In genomic region chr3:132659370-132660055, GRCh38 we compare ENCODE assay signal across 8 cellular contexts. TPM values are rescaled to one million over a fixed set of nuclear protein-coding genes. Genes with fewer than 3 reads are reported as not detected.
DNase-seq lines count a peak whose midpoint lies in the region; ATAC-seq and TF ChIP-seq lines count a peak whose summit lies in the region.

Gene ACAD11 (minus strand): TSS chr3:132659809. CDS start chr3:132659751, 58 bp downstream.

- ATAC-seq in HG03378 (IDR thresholded peaks at IDR 0.05; ENCODE audit: unreplicated experiment): peak; percentile 67
- ATAC-seq in activated CD8-positive, alpha-beta T cell treated with anti-CD3 and anti-CD28 coated beads for 36 hours: peak; percentile 59

- H3K9me3 ChIP-seq in mesodermal cell (ENCODE audit: control insufficient read depth, low read length): no peaks in the 10 kb centered on the region

- H3K9me3 Mint-ChIP-seq in activated CD8-positive, alpha-beta T cell treated with anti-CD3 and anti-CD28 coated beads for 36 hours: no peaks in the 10 kb centered on the region

- H3K4me1 ChIP-seq in mesodermal cell (ENCODE audit: control insufficient read depth, insufficient read depth, low read length, poor library complexity, severe bottlenecking): peaks cover 6% of the 10 kb centered on the region

- POLR2A ChIA-PET in activated CD8-positive, alpha-beta T cell treated with anti-CD3 and anti-CD28 coated beads for 36 hours (lab: Charles Lee): interaction anchor here (1.2 kb wide), 1 partner anchor 8 kb away, joined by 3 read pairs; no protein-coding TSS in a partner anchor

- DNase-seq in COLO829 (ENCODE audit: low spot score): peak; percentile 78
- peak; percentile 7 for DNase-seq in GM19240 (ENCODE audit: insufficient read length, low spot score)
- DNase-seq in NCI-H524 treated with DMSO at 0.1 percent for 48 hours (lab: John Stamatoyannopoulos, UW): peak; percentile 97
- peak; percentile 70 for DNase-seq in activated CD8-positive, alpha-beta T cell treated with anti-CD3 and anti-CD28 coated beads for 36 hours
- DNase-seq in epidermal melanocyte (ENCODE audit: insufficient read length, low spot score): peak; percentile 42
- DNase-seq in stimulated activated naive CD4-positive, alpha-beta T cell (lab: John Stamatoyannopoulos, UW): peak in 4 of 6 experiments; percentile 30 to 52 (median 38)

- H3K4me1 Mint-ChIP-seq in activated CD8-positive, alpha-beta T cell treated with anti-CD3 and anti-CD28 coated beads for 36 hours (ENCODE audit: low read depth): peaks cover 49% of the 10 kb centered on the region

- WGBS in mesodermal cell (ENCODE audit: insufficient coverage in 2 of 2), 2 experiments: 1% methylated on average over 28 to 30 of the region's 34 CpGs

- peak within 1 kb of the TSS; percentile 92 for H3K4me3 Mint-ChIP-seq in activated CD8-positive, alpha-beta T cell treated with anti-CD3 and anti-CD28 coated beads for 36 hours

- TF ChIP-seq CTCF in activated CD8-positive, alpha-beta T cell treated with anti-CD3 and anti-CD28 coated beads for 36 hours (IDR thresholded peaks at IDR 0.05): peak; percentile 64

- H3K27ac Mint-ChIP-seq in activated CD8-positive, alpha-beta T cell treated with anti-CD3 and anti-CD28 coated beads for 36 hours: peak within 1 kb of the TSS; percentile 93

- intact Hi-C loops in activated CD8-positive, alpha-beta T cell treated with anti-CD3 and anti-CD28 coated beads for 36 hours (cut with micrococcal nuclease): loop anchor here (5.0 kb wide), 1 partner anchor 117 kb away; no protein-coding TSS in a partner anchor

- H3K27me3 Mint-ChIP-seq in activated CD8-positive, alpha-beta T cell treated with anti-CD3 and anti-CD28 coated beads for 36 hours: no peaks in the 10 kb centered on the region

- H3K36me3 ChIP-seq in mesodermal cell (ENCODE audit: control insufficient read depth, insufficient read depth, low read length): no peaks in the 10 kb centered on the region

- peak within 1 kb of the TSS; percentile 86 for H3K27ac ChIP-seq in mesodermal cell (ENCODE audit: low read depth, low read length, severe bottlenecking)

- H3K4me3 ChIP-seq in mesodermal cell (ENCODE audit: extremely low read depth, insufficient read depth, low read length, poor library complexity, severe bottlenecking): peak within 1 kb of the TSS; percentile 82

- H3K36me3 Mint-ChIP-seq in activated CD8-positive, alpha-beta T cell treated with anti-CD3 and anti-CD28 coated beads for 36 hours (ENCODE audit: low read depth): peaks cover 18% of the 10 kb centered on the region

- CTCF ChIA-PET in activated CD8-positive, alpha-beta T cell treated with anti-CD3 and anti-CD28 coated beads for 36 hours (lab: Charles Lee): interaction anchor here (0.7 to 4.3 kb wide), 7 partner anchors 17 to 124 kb away, joined by 3 to 15 read pairs (median 3); no protein-coding TSS in a partner anchor

RNA-seq across cellular contexts. Expression of gene ACAD11, which starts in this region (rescaled TPM):
- total RNA-seq in activated CD8-positive, alpha-beta T cell treated with anti-CD3 and anti-CD28 coated beads for 36 hours: 10 to 100 TPM; 20.6 to 22.3 TPM
- polyA plus RNA-seq in mesodermal cell (2013, experiment 1 of 2): 29.4 TPM
- 27.0 TPM for polyA plus RNA-seq in mesodermal cell (2013, experiment 2 of 2)

Comparison
In these comparisons a context has a peak if more than half of its experiments do, and no peak if none do; other contexts are left out.
1. Peak in every context shown above with its lines: DNase-seq, ATAC-seq, H3K4me3 ChIP-seq and H3K27ac ChIP-seq.
2. DNase-seq: peak in every context shown above with its lines; median percentile 97 in NCI-H524 treated with DMSO at 0.1 percent for 48 hours; 78 in COLO829; 70 in activated CD8-positive, alpha-beta T cell treated with anti-CD3 and anti-CD28 coated beads for 36 hours; 42 in epidermal melanocyte; 38 in stimulated activated naive CD4-positive, alpha-beta T cell; 7 in GM19240.